Comparison of ENCODE assay signal across 11 cellular contexts in genomic region chr19:46977548-46977947, GRCh38. TPM values are rescaled to one million over a fixed set of nuclear protein-coding genes. Genes with fewer than 3 reads are reported as not detected.
DNase-seq lines count a peak whose midpoint lies in the region; ATAC-seq, FAIRE-seq and TF ChIP-seq lines count a peak whose summit lies in the region.
"Had no signal": no experiment of that assay in that cellular context is flagged by ENCODE, and none has a peak within 500 bp of the region (broad histone marks: within the 10 kb centered on the region; RNA-seq: fewer than 3 reads in every experiment).

No MANE protein-coding gene starts in this region.

- no peaks in the 10 kb centered on the region for H3K27me3 ChIP-seq in fibroblast of lung (ENCODE audit: control insufficient read depth, insufficient read depth, low read length)
- no peaks in the 10 kb centered on the region for H3K27me3 ChIP-seq in ovary

- intact Hi-C loops in ovary (cut with DNase I), result loop anchor here in 3 of 4 donors (5.0 to 10.0 kb wide), 2 partner anchors 115 to 1123 kb away; partner anchors contain the start of gene ARHGAP35 (in 3 of the 3)

- H3K9ac ChIP-seq in fibroblast of lung (ENCODE audit: insufficient read depth, low read length), result no peak overlapping the region

- ATAC-seq in A549 (no peak; a peak in 1 of 6 replicates), GM21390 (IDR thresholded peaks at IDR 0.05; ENCODE audit: unreplicated experiment) (no peak), HG03039 (IDR thresholded peaks at IDR 0.05; ENCODE audit: unreplicated experiment) (no peak)

- peaks cover 12% of the 10 kb centered on the region for H3K79me2 ChIP-seq in fibroblast of lung (ENCODE audit: control insufficient read depth, insufficient read depth, low read length)

- TF ChIP-seq CTCF in A549 (IDR thresholded peaks at IDR 0.05) (no peak), fibroblast of lung (conservative IDR thresholded peaks at IDR 0.05 in 1 of 2, IDR thresholded peaks at IDR 0.05 in 1 of 2; ENCODE audit: low read depth in 1 of 2, low read length in 2 of 2) (no peak), ovary (IDR thresholded peaks at IDR 0.05) (no peak)

- CTCF ChIA-PET in A549 (lab: Yijun Ruan, JAX), result interaction anchor here (0.7 to 11.5 kb wide), 8 partner anchors 11 to 273 kb away, joined by 3 to 156 read pairs (median 4); no protein-coding TSS in a partner anchor

- H3K36me3 ChIP-seq in fibroblast of lung (ENCODE audit: control insufficient read depth, insufficient read depth, low read length), result peaks cover 3% of the 10 kb centered on the region
- H3K36me3 ChIP-seq in ovary, result no peaks in the 10 kb centered on the region

- H3K4me3 ChIP-seq in A549, result no peak overlapping the region
- H3K4me3 ChIP-seq in fibroblast of lung (replicated peaks in 1 of 4; ENCODE audit: control extremely low read depth in 1 of 4, insufficient read depth in 1 of 4, low read depth in 3 of 4, low read length in 4 of 4), result no peak overlapping the region
- no peak overlapping the region for H3K4me3 ChIP-seq in ovary

- no peak for TF ChIP-seq RAD21 in A549 (conservative IDR thresholded peaks at IDR 0.05 in 1 of 2, IDR thresholded peaks at IDR 0.05 in 1 of 2)

- no peak overlapping the region for H2AFZ ChIP-seq in fibroblast of lung (ENCODE audit: low read length)

- no peaks in the 10 kb centered on the region for H3K9me3 ChIP-seq in A549
- no peaks in the 10 kb centered on the region for H3K9me3 ChIP-seq in fibroblast of lung (ENCODE audit: control insufficient read depth, insufficient read depth, low read depth, low read length)
- no peaks in the 10 kb centered on the region for H3K9me3 ChIP-seq in ovary

- H4K20me1 ChIP-seq in fibroblast of lung (ENCODE audit: control insufficient read depth, extremely low read depth, insufficient read depth, low read length), result no peaks in the 10 kb centered on the region

- POLR2A ChIA-PET in A549 (lab: Yijun Ruan, JAX), result no interaction called here

- peaks cover 44% of the 10 kb centered on the region for H3K4me1 ChIP-seq in A549
- H3K4me1 ChIP-seq in fibroblast of lung (ENCODE audit: control insufficient read depth, extremely low read depth, insufficient read depth, low read length), result peaks cover 42% of the 10 kb centered on the region
- peaks cover 28% of the 10 kb centered on the region for H3K4me1 ChIP-seq in ovary (ENCODE audit: insufficient read depth)

- DNase-seq in A549 (ENCODE audit: low read depth in 1 of 2, low spot score in 1 of 2) (no peak), RPMI7951 (ENCODE audit: low read depth) (peak; percentile 56), fibroblast of lung (ENCODE audit: low read depth in 2 of 2) (no peak), ovary (no peak), C1 segment of cervical spinal cord (lab: John Stamatoyannopoulos, UW) (no peak)
- DNase-seq in stimulated activated CD4-positive, alpha-beta T cell treated with anti-CD3 and anti-CD28 coated beads, Interleukin-2, amount 100 ng/mL, for 24 hours, result no peak
- DNase-seq: activated CD4-positive, alpha-beta T cell treated with anti-CD3 and anti-CD28 coated beads for 1 hour; activated naive CD4-positive, alpha-beta T cell treated with Interleukin-2 at 50 U/mL for 16 hours; CD4-positive, CD25-positive, alpha-beta regulatory T cell had no signal

- H3K4me2 ChIP-seq in A549, result no peak overlapping the region; the same call in 2 of the 3 replicates
- peak overlapping the region; percentile 9 for H3K4me2 ChIP-seq in fibroblast of lung (ENCODE audit: extremely low read depth, insufficient read depth, low read length)

- WGBS in A549 (ENCODE audit: missing lambda C conversion rate), result 80% methylated on average over 7 of the region's 7 CpGs
- WGBS in ovary, 3 donors, result 29 to 44% (median 36%) methylated on average over 7 of the region's 7 CpGs

- no peak for TF ChIP-seq POLR2A in A549 (IDR thresholded peaks at IDR 0.05; ENCODE audit: low read length)
- TF ChIP-seq POLR2A in ovary (IDR thresholded peaks at IDR 0.05), result no peak

- TF ChIP-seq EP300 in A549 (IDR thresholded peaks at IDR 0.05) (no peak), ovary (IDR thresholded peaks at IDR 0.05) (no peak)

- peak overlapping the region; percentile 61 to 76; a peak in 4 of 6 replicates for H3K27ac ChIP-seq in A549
- peak overlapping the region; percentile 80 for H3K27ac ChIP-seq in fibroblast of lung (ENCODE audit: insufficient read depth, low read length)
- H3K27ac ChIP-seq in ovary, result peak overlapping the region; percentile 36 to 53

- FAIRE-seq in A549 (lab: Jason Lieb, UNC), result no peak

TF ChIP-seq in A549, 52 proteins besides CTCF, POLR2A, EP300 and RAD21:
- TF ChIP-seq, protein P1, sequence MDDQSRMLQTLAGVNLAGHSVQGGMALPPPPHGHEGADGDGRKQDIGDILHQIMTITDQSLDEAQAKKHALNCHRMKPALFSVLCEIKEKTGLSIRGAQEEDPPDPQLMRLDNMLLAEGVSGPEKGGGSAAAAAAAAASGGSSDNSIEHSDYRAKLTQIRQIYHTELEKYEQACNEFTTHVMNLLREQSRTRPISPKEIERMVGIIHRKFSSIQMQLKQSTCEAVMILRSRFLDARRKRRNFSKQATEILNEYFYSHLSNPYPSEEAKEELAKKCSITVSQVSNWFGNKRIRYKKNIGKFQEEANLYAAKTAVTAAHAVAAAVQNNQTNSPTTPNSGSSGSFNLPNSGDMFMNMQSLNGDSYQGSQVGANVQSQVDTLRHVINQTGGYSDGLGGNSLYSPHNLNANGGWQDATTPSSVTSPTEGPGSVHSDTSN (IDR thresholded peaks at IDR 0.05), result no peak
- TF ChIP-seq TP53 (CRISPR knock-in tag; IDR thresholded peaks at IDR 0.05), result no peak
- TF ChIP-seq RFX5 (IDR thresholded peaks at IDR 0.05), result no peak
- TF ChIP-seq CHD4 (IDR thresholded peaks at IDR 0.05; ENCODE audit: borderline replicate concordance), result no peak
- TF ChIP-seq CBX2 (IDR thresholded peaks at IDR 0.05; ENCODE audit: borderline replicate concordance, low read depth), result no peak
- TF ChIP-seq JUN (IDR thresholded peaks at IDR 0.05), result no peak
- TF ChIP-seq PHF8 (IDR thresholded peaks at IDR 0.05; ENCODE audit: borderline replicate concordance, low read depth), result no peak
- TF ChIP-seq USF2 (IDR thresholded peaks at IDR 0.05), result no peak
- no peak for TF ChIP-seq FOXS1 (CRISPR knock-in tag; IDR thresholded peaks at IDR 0.05)
- TF ChIP-seq NPAS2 (CRISPR knock-in tag; IDR thresholded peaks at IDR 0.05; ENCODE audit: borderline replicate concordance), result no peak
- TF ChIP-seq MAZ (IDR thresholded peaks at IDR 0.05; ENCODE audit: borderline replicate concordance, low read depth, low read length), result no peak
- no peak for TF ChIP-seq MYC (IDR thresholded peaks at IDR 0.05; ENCODE audit: borderline replicate concordance, low read length)

RNA-seq across cellular contexts. Expression of gene NPAS1, which starts 42.1 kb away (rescaled TPM):
- polyA plus RNA-seq in A549 (2011; rRNA removed), result 1.3 and 1.5 TPM in 2 replicates
- 3.6 and 5.4 TPM in 2 replicates for polyA plus RNA-seq in A549 (2012; cell fraction: cytosol; rRNA removed)
- polyA plus RNA-seq in A549 (2012; cell fraction: nucleus; rRNA removed), result 5.3 and 7.9 TPM in 2 replicates
- polyA plus RNA-seq in A549 (2017; fragmentation: RNase III; extraction: RNeasy Plus Mini Kit Qiagen cat#74134 plus additional on column Dnase treatment), result 2.3 to 3.5 TPM (median 3.4 TPM) in 3 replicates
- 0.83 and 1.3 TPM in 2 replicates for polyA minus RNA-seq in A549 (2011; rRNA and poly(A)+ RNA removed)
- total RNA-seq in RPMI7951 (2014; rRNA removed; shearing (Covaris generic)), result not detected in 2 replicates
- 0.26 and 0.33 TPM in 2 replicates for total RNA-seq in fibroblast of lung
- polyA plus RNA-seq in fibroblast of lung, result 0.22 and 0.34 TPM in 2 replicates
- 0.84 and 0.88 TPM in 2 replicates for polyA plus RNA-seq in fibroblast of lung (2012)
- 0.44 and 0.71 TPM in 2 replicates for polyA minus RNA-seq in fibroblast of lung (ENCODE audit: low replicate concordance)
- total RNA-seq in ovary, result under 1 TPM in 4 of 7 donors, not detected in 3; 0.15 to 0.57 (median 0.35) TPM
- polyA plus RNA-seq in ovary, result under 1 TPM in 1 of 2 donors, not detected in 1; 0.31 TPM
